In the genomic region with DNA sequence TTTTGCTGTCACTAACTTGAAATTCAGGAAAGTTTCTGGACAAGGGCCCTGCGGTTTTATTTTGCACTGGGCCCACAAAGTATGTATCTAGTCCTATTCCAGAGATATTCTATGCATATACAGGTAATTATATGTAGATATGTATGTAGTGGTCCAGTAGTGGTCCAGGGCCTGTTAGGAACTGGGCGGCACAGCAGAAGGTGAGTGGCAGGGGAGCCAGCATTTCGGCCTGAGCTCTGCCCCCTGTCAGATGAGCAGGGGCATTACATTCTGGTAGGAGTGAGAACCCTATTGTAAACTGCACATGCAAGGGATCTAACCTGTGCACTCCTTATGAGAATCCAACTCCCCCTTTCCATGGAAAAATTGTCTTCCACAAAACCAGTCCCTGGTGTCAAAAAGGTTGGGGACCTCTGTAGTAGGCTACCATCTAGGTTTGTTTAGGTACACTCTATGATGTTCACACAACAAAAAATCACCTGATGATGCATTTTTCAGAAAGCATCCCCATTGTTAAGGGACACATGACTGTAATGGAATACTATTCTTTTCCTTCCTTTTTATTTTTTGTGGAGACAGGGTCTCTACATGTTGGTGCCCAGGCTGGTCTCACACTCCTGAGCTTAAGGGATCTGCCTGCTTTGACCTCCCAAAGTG, we compare ENCODE assay signal across 1 cellular context.
TF ChIP-seq lines count a peak whose summit lies in the region.

No MANE protein-coding gene starts in this region.

TF ChIP-seq in H1, 55 proteins besides CTCF, POLR2A, EP300 and RAD21:
- TF ChIP-seq FOSL1 (IDR thresholded peaks at IDR 0.05; ENCODE audit: insufficient read depth, low read depth, low read length) (no peak), SP2 (IDR thresholded peaks at IDR 0.05; ENCODE audit: low read length) (no peak), SP4 (IDR thresholded peaks at IDR 0.05; ENCODE audit: low read length) (no peak), CBX8 (IDR thresholded peaks at IDR 0.05; ENCODE audit: borderline replicate concordance, low read depth, low read length) (no peak), SP1 (IDR thresholded peaks at IDR 0.05; ENCODE audit: low read depth, low read length) (no peak), CREB1 (IDR thresholded peaks at IDR 0.05) (no peak), EZH2 (IDR thresholded peaks at IDR 0.05; ENCODE audit: low read depth, low read length, severe bottlenecking) (no peak), SRF (IDR thresholded peaks at IDR 0.05; ENCODE audit: low read depth, low read length) (no peak), BACH1 (IDR thresholded peaks at IDR 0.05; ENCODE audit: low read length) (no peak), CTBP2 (IDR thresholded peaks at IDR 0.05; ENCODE audit: borderline replicate concordance, insufficient read depth, insufficient read length, low read length) (no peak)
